In the genomic region with DNA sequence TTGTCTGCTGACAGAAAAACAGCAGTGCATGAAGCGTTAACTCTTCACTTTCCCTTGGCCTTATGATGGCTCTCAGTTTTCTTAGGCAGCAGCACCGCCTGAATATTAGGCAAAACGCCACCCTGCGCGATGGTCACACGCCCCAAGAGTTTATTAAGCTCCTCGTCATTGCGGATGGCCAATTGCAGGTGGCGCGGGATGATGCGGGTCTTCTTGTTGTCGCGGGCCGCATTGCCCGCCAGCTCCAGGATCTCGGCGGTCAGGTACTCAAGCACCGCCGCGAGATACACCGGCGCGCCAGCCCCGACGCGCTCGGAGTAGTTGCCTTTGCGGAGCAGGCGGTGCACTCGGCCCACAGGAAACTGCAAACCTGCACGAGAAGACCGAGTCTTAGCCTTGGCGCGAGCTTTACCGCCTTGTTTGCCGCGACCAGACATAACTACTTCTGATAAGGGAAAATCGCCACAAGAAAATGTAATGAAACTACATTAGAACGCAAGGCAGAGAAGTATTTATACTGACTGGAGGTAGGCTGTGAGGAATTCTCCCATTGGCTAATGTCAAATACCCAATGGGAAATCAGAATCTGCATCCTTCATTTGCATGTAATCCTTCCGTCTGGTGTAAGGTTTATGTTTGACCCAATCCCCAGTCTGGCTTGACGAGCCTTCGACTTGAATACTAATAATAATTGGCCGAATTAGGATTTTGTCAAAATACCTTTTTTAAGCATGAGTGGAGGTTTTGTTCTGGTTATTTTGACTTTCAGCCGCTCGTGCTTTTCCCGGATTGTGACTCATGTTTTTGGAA, we compare ENCODE assay signal across 8 cellular contexts. TPM values are rescaled to one million over a fixed set of nuclear protein-coding genes. Genes with fewer than 3 reads are reported as not detected.
DNase-seq lines count a peak whose midpoint lies in the region; ATAC-seq, FAIRE-seq and TF ChIP-seq lines count a peak whose summit lies in the region.

No MANE protein-coding gene starts in this region.

- H3K4me3 Mint-ChIP-seq in T-cell: peak overlapping the region; percentile 90 to 95 (median 92)

- CTCF ChIA-PET in A549 (lab: Yijun Ruan, JAX): interaction anchor here (1.0 to 2.8 kb wide), 6 partner anchors 8 to 65 kb away, joined by 3 to 9 read pairs (median 5); no protein-coding TSS in a partner anchor
- CTCF ChIA-PET in T-cell (lab: Charles Lee): interaction anchor here in 1 of 2 donors (0.8 to 3.4 kb wide), 9 partner anchors 10 to 125 kb away, joined by 3 to 38 read pairs (median 8); a partner anchor contains a TSS

- peak overlapping the region; percentile 94 for H3K4me2 ChIP-seq in A549

- H3K36me3 Mint-ChIP-seq in T-cell: no peaks in the 10 kb centered on the region

- peaks cover 35 to 40% (median 39%) of the 10 kb centered on the region in 3 donors for H3K4me1 Mint-ChIP-seq in T-cell

- H3K9me3 Mint-ChIP-seq in T-cell: no peaks in the 10 kb centered on the region

- H3K27me3 ChIP-seq in body of pancreas: no peaks in the 10 kb centered on the region

- no peaks in the 10 kb centered on the region for H3K9me3 ChIP-seq in A549
- H3K9me3 ChIP-seq in body of pancreas: no peaks in the 10 kb centered on the region

- no peaks in the 10 kb centered on the region for H3K36me3 ChIP-seq in body of pancreas (replicated peaks in 1 of 2; ENCODE audit: insufficient read depth in 1 of 2, low read depth in 2 of 2)

- no peaks in the 10 kb centered on the region for H3K27me3 Mint-ChIP-seq in T-cell

- 2% methylated on average over 18 of the region's 46 CpGs for WGBS in A549 (ENCODE audit: missing lambda C conversion rate)
- 1% methylated on average over 19 to 46 of the region's 46 CpGs for WGBS in body of pancreas, 2 donors

- FAIRE-seq in A549 (lab: Jason Lieb, UNC): no peak
- FAIRE-seq in GM18507 (lab: Jason Lieb, UNC): peak; percentile 92

- no peak for TF ChIP-seq RAD21 in A549 (conservative IDR thresholded peaks at IDR 0.05 in 1 of 2, IDR thresholded peaks at IDR 0.05 in 1 of 2)

- ATAC-seq in A549 (peak; percentile 75 to 80), HG02938 (IDR thresholded peaks at IDR 0.05; ENCODE audit: unreplicated experiment) (peak; percentile 50), T-cell (replicated peaks in 1 of 4) (peak; percentile 72 to 78 (median 76)), body of pancreas (peak; percentile 90)

- POLR2A ChIA-PET in A549 (lab: Yijun Ruan, JAX) (interaction anchor here (1.3 to 10.6 kb wide), 8 partner anchors 8 to 125 kb away, joined by 4 to 238 read pairs (median 36); a partner anchor contains a TSS), T-cell (lab: Charles Lee) (interaction anchor here (0.6 to 15.4 kb wide), 26 partner anchors 10 to 1862 kb away, joined by 3 to 682 read pairs (median 6); a partner anchor contains a TSS)

- H3K4me1 ChIP-seq in A549 (peaks cover 29% of the 10 kb centered on the region), body of pancreas (peaks cover 26% of the 10 kb centered on the region)

- TF ChIP-seq POLR2A in A549 (IDR thresholded peaks at IDR 0.05; ENCODE audit: low read length) (peak; percentile 70), body of pancreas (IDR thresholded peaks at IDR 0.05) (peak; percentile 70 to 98 (median 96))

- H3K27ac Mint-ChIP-seq in T-cell: peak overlapping the region; percentile 94 to 98

- TF ChIP-seq EP300 in A549 (IDR thresholded peaks at IDR 0.05): no peak

- intact Hi-C loops in body of pancreas (cut with DNase I): no loop called here

- H3K4me3 ChIP-seq in A549 (peak overlapping the region; percentile 56), body of pancreas (peak overlapping the region in 1 of 2 donors; percentile 4)

- TF ChIP-seq CTCF in A549 (IDR thresholded peaks at IDR 0.05) (no peak), body of pancreas (IDR thresholded peaks at IDR 0.05) (no peak)

- DNase-seq in A549 (ENCODE audit: low read depth in 1 of 2, low spot score in 1 of 2) (peak; percentile 87 to 95), GM18507 (ENCODE audit: extremely low spot score, insufficient read length, low read depth) (no peak), NCI-H1436 treated with DMSO at 0.1 percent for 48 hours (lab: John Stamatoyannopoulos, UW) (peak; percentile 96), T-cell (peak in 32 of 34 experiments; percentile 29 to 70 (median 48)), body of pancreas (peak; percentile 56 to 85 (median 67)), hypothalamus (lab: John Stamatoyannopoulos, UW) (peak in 33 of 51 donors; percentile 8 to 74 (median 32)), renal cortical epithelial cell (ENCODE audit: low read depth) (peak; percentile 99)

- peak overlapping the region; percentile 92 to 95 for H3K27ac ChIP-seq in A549
- peak overlapping the region; percentile 76 to 92 (median 83) for H3K27ac ChIP-seq in body of pancreas

TF ChIP-seq in A549, 52 proteins besides CTCF, POLR2A, EP300 and RAD21 (continues in another document):
- TF ChIP-seq CEBPB (IDR thresholded peaks at IDR 0.05) (no peak), HEYL (CRISPR knock-in tag; IDR thresholded peaks at IDR 0.05) (no peak), HOXA7 (CRISPR knock-in tag; IDR thresholded peaks at IDR 0.05) (no peak), RNF2 (IDR thresholded peaks at IDR 0.05; ENCODE audit: borderline replicate concordance, low read depth) (no peak), BHLHE40 (IDR thresholded peaks at IDR 0.05; ENCODE audit: low read depth, low read length) (no peak), EHMT2 (IDR thresholded peaks at IDR 0.05; ENCODE audit: low read depth) (no peak), CHD2 (IDR thresholded peaks at IDR 0.05; ENCODE audit: low read length, partially characterized antibody) (no peak), TFCP2L1 (CRISPR knock-in tag; IDR thresholded peaks at IDR 0.05) (no peak), HOXB13 (CRISPR knock-in tag; IDR thresholded peaks at IDR 0.05; ENCODE audit: low read depth) (no peak), FOSB (CRISPR knock-in tag; IDR thresholded peaks at IDR 0.05) (peak; percentile 47; the same call in 1 of the 2 replicates), HES2 (IDR thresholded peaks at IDR 0.05) (no peak), KDM1A (IDR thresholded peaks at IDR 0.05; ENCODE audit: low read depth) (no peak), MYC (IDR thresholded peaks at IDR 0.05; ENCODE audit: borderline replicate concordance, low read length) (no peak), SMC3 (IDR thresholded peaks at IDR 0.05) (no peak), JUN (IDR thresholded peaks at IDR 0.05) (peak; percentile 85 to 96; a peak in 4 of 5 replicates), PBX3 (IDR thresholded peaks at IDR 0.05) (no peak), RCOR1 (IDR thresholded peaks at IDR 0.05; ENCODE audit: low read depth, low read length) (no peak)
- TF ChIP-seq, protein P1, sequence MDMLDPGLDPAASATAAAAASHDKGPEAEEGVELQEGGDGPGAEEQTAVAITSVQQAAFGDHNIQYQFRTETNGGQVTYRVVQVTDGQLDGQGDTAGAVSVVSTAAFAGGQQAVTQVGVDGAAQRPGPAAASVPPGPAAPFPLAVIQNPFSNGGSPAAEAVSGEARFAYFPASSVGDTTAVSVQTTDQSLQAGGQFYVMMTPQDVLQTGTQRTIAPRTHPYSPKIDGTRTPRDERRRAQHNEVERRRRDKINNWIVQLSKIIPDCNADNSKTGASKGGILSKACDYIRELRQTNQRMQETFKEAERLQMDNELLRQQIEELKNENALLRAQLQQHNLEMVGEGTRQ (IDR thresholded peaks at IDR 0.05): no peak
- TF ChIP-seq, protein P2, sequence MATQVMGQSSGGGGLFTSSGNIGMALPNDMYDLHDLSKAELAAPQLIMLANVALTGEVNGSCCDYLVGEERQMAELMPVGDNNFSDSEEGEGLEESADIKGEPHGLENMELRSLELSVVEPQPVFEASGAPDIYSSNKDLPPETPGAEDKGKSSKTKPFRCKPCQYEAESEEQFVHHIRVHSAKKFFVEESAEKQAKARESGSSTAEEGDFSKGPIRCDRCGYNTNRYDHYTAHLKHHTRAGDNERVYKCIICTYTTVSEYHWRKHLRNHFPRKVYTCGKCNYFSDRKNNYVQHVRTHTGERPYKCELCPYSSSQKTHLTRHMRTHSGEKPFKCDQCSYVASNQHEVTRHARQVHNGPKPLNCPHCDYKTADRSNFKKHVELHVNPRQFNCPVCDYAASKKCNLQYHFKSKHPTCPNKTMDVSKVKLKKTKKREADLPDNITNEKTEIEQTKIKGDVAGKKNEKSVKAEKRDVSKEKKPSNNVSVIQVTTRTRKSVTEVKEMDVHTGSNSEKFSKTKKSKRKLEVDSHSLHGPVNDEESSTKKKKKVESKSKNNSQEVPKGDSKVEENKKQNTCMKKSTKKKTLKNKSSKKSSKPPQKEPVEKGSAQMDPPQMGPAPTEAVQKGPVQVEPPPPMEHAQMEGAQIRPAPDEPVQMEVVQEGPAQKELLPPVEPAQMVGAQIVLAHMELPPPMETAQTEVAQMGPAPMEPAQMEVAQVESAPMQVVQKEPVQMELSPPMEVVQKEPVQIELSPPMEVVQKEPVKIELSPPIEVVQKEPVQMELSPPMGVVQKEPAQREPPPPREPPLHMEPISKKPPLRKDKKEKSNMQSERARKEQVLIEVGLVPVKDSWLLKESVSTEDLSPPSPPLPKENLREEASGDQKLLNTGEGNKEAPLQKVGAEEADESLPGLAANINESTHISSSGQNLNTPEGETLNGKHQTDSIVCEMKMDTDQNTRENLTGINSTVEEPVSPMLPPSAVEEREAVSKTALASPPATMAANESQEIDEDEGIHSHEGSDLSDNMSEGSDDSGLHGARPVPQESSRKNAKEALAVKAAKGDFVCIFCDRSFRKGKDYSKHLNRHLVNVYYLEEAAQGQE (IDR thresholded peaks at IDR 0.05): 0 out of 2 replicates have a peak, but pooled peaks have one; percentile 28

RNA-seq across cellular contexts. Expression of gene HFE, which starts 53.9 kb away (rescaled TPM):
- polyA plus RNA-seq in A549 (2011; rRNA removed) (31.7 and 35.9 TPM in 2 replicates), A549 (2017; fragmentation: RNase III; extraction: RNeasy Plus Mini Kit Qiagen cat#74134 plus additional on column Dnase treatment) (15.5 to 19.9 TPM (median 18.1 TPM) in 3 replicates)
- 14.3 and 14.8 TPM in 2 replicates for polyA plus RNA-seq in A549 (2012; cell fraction: cytosol; rRNA removed)
- 16.5 and 16.8 TPM in 2 replicates for polyA plus RNA-seq in A549 (2012; cell fraction: nucleus; rRNA removed)
- 25.1 and 35.6 TPM in 2 replicates for polyA minus RNA-seq in A549 (2011; rRNA and poly(A)+ RNA removed)
- total RNA-seq in T-cell (1 to 10 TPM; 1.0 to 2.4 (median 1.8) TPM), body of pancreas (1 to 10 TPM; 2.0 to 5.4 TPM), renal cortical epithelial cell (7.6 and 14.7 TPM in 2 replicates)
